11 cellular contexts compared by ENCODE assay signal in the genomic region with DNA sequence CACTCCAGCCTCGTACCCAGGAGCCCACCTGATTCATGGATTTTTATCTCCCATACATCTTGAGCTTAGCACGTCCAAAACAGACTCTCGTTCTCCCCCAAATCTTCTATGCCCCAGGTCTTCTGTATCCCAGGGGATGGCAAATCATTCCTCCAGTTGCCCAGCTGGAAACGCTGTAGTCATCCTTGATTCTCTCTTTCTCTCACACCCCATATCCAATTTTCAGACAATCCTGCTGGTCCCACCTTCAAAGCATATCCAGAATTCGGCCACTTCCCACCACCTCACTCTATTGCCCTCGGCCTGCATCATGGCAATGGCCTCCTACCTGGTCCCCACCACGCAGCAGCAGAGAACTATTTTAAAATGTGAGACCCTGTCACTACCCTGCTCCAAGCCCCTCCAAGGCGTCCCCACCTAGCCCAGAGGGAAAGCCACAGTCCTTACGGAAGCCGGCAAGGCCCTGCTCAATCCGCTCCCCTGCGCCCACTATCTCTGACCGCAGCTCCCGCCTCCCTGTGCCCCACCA. TPM values are rescaled to one million over a fixed set of nuclear protein-coding genes. Genes with fewer than 3 reads are reported as not detected.
DNase-seq lines count a peak whose midpoint lies in the region; ATAC-seq and TF ChIP-seq lines count a peak whose summit lies in the region.
"Had no signal": no experiment of that assay in that cellular context is flagged by ENCODE, and none has a peak within 500 bp of the region (broad histone marks: within the 10 kb centered on the region; RNA-seq: fewer than 3 reads in every experiment).

No MANE protein-coding gene starts in this region.

- peaks cover 24% of the 10 kb centered on the region for H3K4me1 Mint-ChIP-seq in activated T-helper 1 cell treated with anti-CD3 and anti-CD28 coated beads, Interleukin-12 subunit alpha, Interleukin-12 subunit beta, Interleukin-2, Interleukin-4 antibody, amounts not matched to agents 30 ng/mL and 10 ng/mL and 1 ng/mL, durations not matched to agents 14 hours and 24 hours and 36 hours (ENCODE audit: low read depth)
- H3K4me1 Mint-ChIP-seq in type B pancreatic cell (ENCODE audit: unreplicated experiment): peaks cover 17% of the 10 kb centered on the region

- H3K4me3 Mint-ChIP-seq in activated T-helper 1 cell treated with anti-CD3 and anti-CD28 coated beads, Interleukin-12 subunit alpha, Interleukin-12 subunit beta, Interleukin-2, Interleukin-4 antibody, amounts not matched to agents 30 ng/mL and 10 ng/mL and 1 ng/mL, durations not matched to agents 14 hours and 24 hours and 36 hours: peak overlapping the region; percentile 85
- peak overlapping the region; percentile 90 for H3K4me3 Mint-ChIP-seq in type B pancreatic cell

- H3K36me3 ChIP-seq in left ventricle myocardium inferior (no peaks in the 10 kb centered on the region), lower lobe of right lung (no peaks in the 10 kb centered on the region)
- H3K36me3 ChIP-seq: SJCRH30 had no signal

- no peaks in the 10 kb centered on the region for H3K36me3 Mint-ChIP-seq in activated T-helper 1 cell treated with anti-CD3 and anti-CD28 coated beads, Interleukin-12 subunit alpha, Interleukin-12 subunit beta, Interleukin-2, Interleukin-4 antibody, amounts not matched to agents 30 ng/mL and 10 ng/mL and 1 ng/mL, durations not matched to agents 14 hours and 24 hours and 36 hours (ENCODE audit: low read depth)
- H3K36me3 Mint-ChIP-seq in type B pancreatic cell: peaks cover 8% of the 10 kb centered on the region

- no peaks in the 10 kb centered on the region for H3K9me3 Mint-ChIP-seq in activated T-helper 1 cell treated with anti-CD3 and anti-CD28 coated beads, Interleukin-12 subunit alpha, Interleukin-12 subunit beta, Interleukin-2, Interleukin-4 antibody, amounts not matched to agents 30 ng/mL and 10 ng/mL and 1 ng/mL, durations not matched to agents 14 hours and 24 hours and 36 hours
- no peaks in the 10 kb centered on the region for H3K9me3 Mint-ChIP-seq in type B pancreatic cell

- H3K9me3 ChIP-seq in left ventricle myocardium inferior (replicated peaks) (no peaks in the 10 kb centered on the region), lower lobe of right lung (no peaks in the 10 kb centered on the region)
- H3K9me3 ChIP-seq: SJCRH30 had no signal

- H3K27me3 ChIP-seq in left ventricle myocardium inferior (ENCODE audit: low read depth): peaks cover 16% of the 10 kb centered on the region
- peaks cover 17% of the 10 kb centered on the region for H3K27me3 ChIP-seq in lower lobe of right lung (ENCODE audit: low read depth)
- H3K27me3 ChIP-seq: SJCRH30 had no signal

- H3K4me3 ChIP-seq in left ventricle myocardium inferior: peak overlapping the region; percentile 82
- peak overlapping the region; percentile 71 for H3K4me3 ChIP-seq in lower lobe of right lung

- DNase-seq in left ventricle myocardium inferior: no peak
- DNase-seq in left ventricle myocardium superior: no peak
- no peak for DNase-seq in activated T-helper 1 cell treated with anti-CD3 and anti-CD28 coated beads, Interleukin-12 subunit alpha, Interleukin-12 subunit beta, Interleukin-2, Interleukin-4 antibody, amounts not matched to agents 30 ng/mL and 10 ng/mL and 1 ng/mL, durations not matched to agents 14 hours and 24 hours and 36 hours (ENCODE audit: low spot score)
- no peak for DNase-seq in lower lobe of right lung
- DNase-seq in type B pancreatic cell (ENCODE audit: extremely low spot score, unreplicated experiment): no peak
- DNase-seq: HCEC 1CT, NCI-H510A had no signal

- intact Hi-C loops in left ventricle myocardium inferior (cut with micrococcal nuclease) (no loop called here), left ventricle myocardium superior (cut with micrococcal nuclease) (no loop called here), lower lobe of right lung (cut with DNase I) (no loop called here)
- intact Hi-C loops in activated T-helper 1 cell treated with anti-CD3 and anti-CD28 coated beads, Interleukin-12 subunit alpha, Interleukin-12 subunit beta, Interleukin-2, Interleukin-4 antibody, amounts not matched to agents 30 ng/mL and 10 ng/mL and 1 ng/mL, durations not matched to agents 14 hours and 24 hours and 36 hours (cut with micrococcal nuclease): loop anchor here (2.0 to 10.0 kb wide), 2 partner anchors 53 to 135 kb away; no protein-coding TSS in a partner anchor

- peaks cover 55% of the 10 kb centered on the region for H3K27me3 Mint-ChIP-seq in activated T-helper 1 cell treated with anti-CD3 and anti-CD28 coated beads, Interleukin-12 subunit alpha, Interleukin-12 subunit beta, Interleukin-2, Interleukin-4 antibody, amounts not matched to agents 30 ng/mL and 10 ng/mL and 1 ng/mL, durations not matched to agents 14 hours and 24 hours and 36 hours (ENCODE audit: insufficient read depth)
- H3K27me3 Mint-ChIP-seq in type B pancreatic cell: peaks cover 51% of the 10 kb centered on the region

- TF ChIP-seq CTCF in left ventricle myocardium inferior (IDR thresholded peaks at IDR 0.05; ENCODE audit: borderline replicate concordance) (no peak), lower lobe of right lung (IDR thresholded peaks at IDR 0.05) (no peak), type B pancreatic cell (conservative IDR thresholded peaks at IDR 0.05) (no peak)

- H3K27ac ChIP-seq in left ventricle myocardium inferior (replicated peaks): no peak overlapping the region
- H3K27ac ChIP-seq in lower lobe of right lung: no peak overlapping the region
- H3K27ac ChIP-seq: SJCRH30 had no signal

- ATAC-seq in left ventricle myocardium superior: no peak
- ATAC-seq in lower lobe of right lung: no peak
- no peak for ATAC-seq in GM21717 (IDR thresholded peaks at IDR 0.05; ENCODE audit: unreplicated experiment)
- ATAC-seq in HG03039 (IDR thresholded peaks at IDR 0.05; ENCODE audit: unreplicated experiment): no peak
- no peak for ATAC-seq in HG02678 (IDR thresholded peaks at IDR 0.05; ENCODE audit: unreplicated experiment)

- H3K4me1 ChIP-seq in left ventricle myocardium inferior (peaks cover 12% of the 10 kb centered on the region), lower lobe of right lung (peaks cover 23% of the 10 kb centered on the region)

- H3K27ac Mint-ChIP-seq in activated T-helper 1 cell treated with anti-CD3 and anti-CD28 coated beads, Interleukin-12 subunit alpha, Interleukin-12 subunit beta, Interleukin-2, Interleukin-4 antibody, amounts not matched to agents 30 ng/mL and 10 ng/mL and 1 ng/mL, durations not matched to agents 14 hours and 24 hours and 36 hours: peak overlapping the region; percentile 82
- peak overlapping the region; percentile 89 for H3K27ac Mint-ChIP-seq in type B pancreatic cell

RNA-seq across cellular contexts. Expression of a gene that starts 1.4 kb away (rescaled TPM):
- total RNA-seq in left ventricle myocardium inferior (0.69 TPM), left ventricle myocardium superior (1.0 TPM), lower lobe of right lung (6.5 TPM), type B pancreatic cell (ENCODE audit: low replicate concordance) (37.4 and 120 TPM in 2 replicates)
- 1.4 and 1.5 TPM in 2 replicates for total RNA-seq in activated T-helper 1 cell treated with anti-CD3 and anti-CD28 coated beads, Interleukin-12 subunit alpha, Interleukin-12 subunit beta, Interleukin-2, Interleukin-4 antibody, amounts not matched to agents 30 ng/mL and 10 ng/mL and 1 ng/mL, durations not matched to agents 14 hours and 24 hours and 36 hours
